17 cellular contexts compared by ENCODE assay signal in the genomic region with DNA sequence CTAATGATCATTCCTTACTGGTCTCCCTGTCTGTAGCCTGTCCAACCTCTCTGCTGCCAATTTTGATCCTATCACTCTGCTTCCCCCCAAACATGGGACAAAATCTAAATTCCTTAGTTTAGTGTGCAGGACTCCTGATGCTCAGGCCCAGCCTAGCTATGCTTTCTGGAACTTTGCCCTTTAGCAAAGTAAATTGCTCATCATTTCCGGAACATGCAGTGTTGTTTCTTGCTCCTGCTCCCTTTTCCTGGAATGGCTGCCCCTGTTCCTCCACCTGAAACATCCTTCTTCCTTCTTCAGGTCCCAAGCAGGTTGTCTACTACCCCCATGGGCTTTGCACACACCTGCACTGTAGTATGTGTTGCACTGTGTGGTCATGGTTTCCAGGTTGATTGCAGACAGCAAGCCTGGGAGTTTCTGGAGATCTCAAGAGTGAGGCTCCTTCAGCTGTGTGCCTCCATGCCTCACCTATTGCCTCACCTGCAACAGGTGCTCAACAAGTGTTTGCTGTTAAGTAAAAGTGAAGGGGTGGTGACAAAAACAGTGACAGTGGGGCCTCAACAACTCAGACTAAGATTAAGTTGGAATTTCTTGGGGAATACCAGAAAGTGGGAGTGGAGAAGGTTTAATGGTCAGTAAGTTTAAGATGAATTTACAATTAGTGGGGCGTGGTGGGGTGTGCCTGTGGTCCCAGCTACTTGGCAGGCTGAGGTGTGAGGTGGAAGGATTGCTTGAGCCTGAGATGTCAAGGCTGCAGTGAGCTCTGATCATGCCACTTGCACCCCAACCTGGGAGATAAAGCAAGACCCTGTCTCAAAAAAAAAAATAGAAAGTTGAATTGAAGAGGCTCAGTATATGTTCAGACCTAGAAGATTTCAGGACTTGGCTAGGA.
DNase-seq lines count a peak whose midpoint lies in the region; FAIRE-seq and TF ChIP-seq lines count a peak whose summit lies in the region.
"Had no signal": no experiment of that assay in that cellular context is flagged by ENCODE, and none has a peak within 500 bp of the region (broad histone marks: within the 10 kb centered on the region; RNA-seq: fewer than 3 reads in every experiment).

No MANE protein-coding gene starts in this region.

- H2BK15ac ChIP-seq in neuronal stem cell (ENCODE audit: low read length), result no peak overlapping the region

- no peak overlapping the region for H4K8ac ChIP-seq in neuronal stem cell (ENCODE audit: low read depth, low read length)

- H3K14ac ChIP-seq in neuronal stem cell (ENCODE audit: low read length), result no peak overlapping the region

- H2BK120ac ChIP-seq in neuronal stem cell (ENCODE audit: low read depth, low read length), result no peak overlapping the region

- H4K91ac ChIP-seq in neuronal stem cell (ENCODE audit: low read depth, low read length, poor library complexity), result no peak overlapping the region

- H3K9ac ChIP-seq in neuronal stem cell (ENCODE audit: low read depth, low read length, poor library complexity), result peak overlapping the region; percentile 22

- H3K23ac ChIP-seq in neuronal stem cell (ENCODE audit: low read depth, low read length, poor library complexity), result no peak overlapping the region

- no peak overlapping the region for H2BK12ac ChIP-seq in neuronal stem cell (ENCODE audit: low read length)

- H3K27me3 ChIP-seq in neuronal stem cell (ENCODE audit: control insufficient read depth in 3 of 3, insufficient read depth in 3 of 3, low read depth in 1 of 3, low read length in 3 of 3), result no peaks in the 10 kb centered on the region
- H3K27me3 ChIP-seq: SJCRH30 had no signal

- H3K27ac ChIP-seq in neuronal stem cell (replicated peaks; ENCODE audit: low read length), result no peak overlapping the region
- H3K27ac ChIP-seq: A549, SJCRH30 had no signal

- no peaks in the 10 kb centered on the region for H3K4me1 ChIP-seq in neuronal stem cell (ENCODE audit: control insufficient read depth in 2 of 2, insufficient read depth in 1 of 2, low read depth in 1 of 2, low read length in 2 of 2)
- H3K4me1 ChIP-seq: A549, SJCRH30 had no signal

- no peak overlapping the region for H2AFZ ChIP-seq in neuronal stem cell (ENCODE audit: low read length)

- H3K79me1 ChIP-seq in neuronal stem cell (ENCODE audit: low read depth, low read length), result no peaks in the 10 kb centered on the region

- H3K36me3 ChIP-seq in neuronal stem cell (replicated peaks in 1 of 2; ENCODE audit: control insufficient read depth in 2 of 2, insufficient read depth in 2 of 2, low read length in 2 of 2), result no peaks in the 10 kb centered on the region
- H3K36me3 ChIP-seq: SJCRH30 had no signal

- no peak overlapping the region for H3K18ac ChIP-seq in neuronal stem cell (ENCODE audit: low read length)

- H2AK5ac ChIP-seq in neuronal stem cell (ENCODE audit: low read depth, low read length), result no peak overlapping the region

- FAIRE-seq in frontal cortex (lab: Jason Lieb, UNC), result no peak
- FAIRE-seq: G401.6 had no signal

- DNase-seq in AG10803 (ENCODE audit: low read depth) (peak; percentile 1), ELR (ENCODE audit: low read depth) (peak; percentile 26), fibroblast of the aortic adventitia (ENCODE audit: low read depth) (peak; percentile 2), neuronal stem cell (ENCODE audit: low spot score) (no peak), frontal cortex (ENCODE audit: low spot score in 2 of 2) (no peak), iPS-NIHi7 (ENCODE audit: extremely low spot score) (no peak)
- no peak for DNase-seq in stimulated activated CD4-positive, alpha-beta T cell treated with anti-CD3 and anti-CD28 coated beads, Interleukin-1b, Interleukin-23, amount 100 ng/mL, for 48 hours
- DNase-seq: C1 segment of cervical spinal cord, DMS79 treated with DMSO at 0.1 percent for 48 hours, HCEC 1CT, Kasumi-1, NCI-H1105 treated with DMSO at 0.1 percent for 48 hours, NCI-H1694, NCI-H2081 treated with DMSO at 0.1 percent for 48 hours, SJCRH30 had no signal

- no peak overlapping the region for H3K4me3 ChIP-seq in AG10803 (ENCODE audit: low read length)
- H3K4me3 ChIP-seq in fibroblast of the aortic adventitia (ENCODE audit: low read depth, low read length), result no peak overlapping the region
- H3K4me3 ChIP-seq in neuronal stem cell (ENCODE audit: low read length in 2 of 2), result no peak overlapping the region
- H3K4me3 ChIP-seq: A549, SJCRH30 had no signal

- H3K9me3 ChIP-seq in neuronal stem cell (replicated peaks in 1 of 2; ENCODE audit: control insufficient read depth in 2 of 2, insufficient read depth in 1 of 2, low read depth in 1 of 2, low read length in 2 of 2), result no peaks in the 10 kb centered on the region
- H3K9me3 ChIP-seq: A549, SJCRH30 had no signal

- H3K4ac ChIP-seq in neuronal stem cell (ENCODE audit: low read length), result no peak overlapping the region

- no CpG with 5 or more reads among the region's 2 CpGs for WGBS in neuronal stem cell (ENCODE audit: extremely low coverage in 2 of 2, insufficient read length in 2 of 2, insufficient replicate concordance in 1 of 2), 2 donors

- no peak overlapping the region for H2BK5ac ChIP-seq in neuronal stem cell (ENCODE audit: low read length)

- no peak for TF ChIP-seq CTCF in AG10803 (conservative IDR thresholded peaks at IDR 0.05; ENCODE audit: low read length)
- no peak for TF ChIP-seq CTCF in fibroblast of the aortic adventitia (IDR thresholded peaks at IDR 0.05; ENCODE audit: insufficient read depth, low read length)

- H3K4me2 ChIP-seq in neuronal stem cell (ENCODE audit: insufficient read depth, low read length, poor library complexity, severe bottlenecking), result no peak overlapping the region
- H3K4me2 ChIP-seq: A549 had no signal

Comparison
In these comparisons a context has a peak if more than half of its experiments do, and no peak if none do; other contexts are left out.
1. DNase-seq: peak in AG10803 (single experiment), ELR (single experiment) and fibroblast of the aortic adventitia (single experiment); none in neuronal stem cell (single experiment), stimulated activated CD4-positive, alpha-beta T cell treated with anti-CD3 and anti-CD28 coated beads, Interleukin-1b, Interleukin-23, amount 100 ng/mL, for 48 hours (single experiment), frontal cortex (0 of 2) and iPS-NIHi7 (single experiment).